In genomic region chr11:97860237-97860636, GRCh38 we compare ENCODE assay signal across 24 cellular contexts.
"Had no signal": no experiment of that assay in that cellular context is flagged by ENCODE, and none has a peak within 500 bp of the region (broad histone marks: within the 10 kb centered on the region; RNA-seq: fewer than 3 reads in every experiment).

No MANE protein-coding gene starts in this region.

- DNase-seq: activated CD4-positive, alpha-beta memory T cell treated with anti-CD3 and anti-CD28 coated beads, Interleukin-2, amount 10 ng/mL, durations not matched to agents 7 days and 5 days; activated CD4-positive, alpha-beta T cell treated with anti-CD3 and anti-CD28 coated beads for 36 hours; activated CD4-positive, alpha-beta T cell treated with anti-CD3 and anti-CD28 coated beads, Interleukin-2, amount 50 U/mL, for 1 hour; activated naive CD4-positive, alpha-beta T cell treated with anti-CD3 and anti-CD28 coated beads, Interleukin-2, amount 50 U/mL, for 16 hours; activated naive CD8-positive, alpha-beta T cell treated with anti-CD3 and anti-CD28 coated beads, Interleukin-2, amount 10 ng/mL, durations not matched to agents 7 days and 5 days; activated T-cell treated with anti-CD3 and anti-CD28 coated beads for 4 hours; activated T-cell treated with anti-CD3 and anti-CD28 coated beads, Interleukin-2, amount 50 U/mL, for 72 hours; adrenal gland; aorta; body of pancreas; KG1; MV-4-11; NCI-H1092 treated with DMSO at 0.1 percent for 48 hours; NCI-H1417 treated with DMSO at 0.1 percent for 48 hours; NCI-H187; NCI-H2081; NCI-H446; NCI-H524 treated with DMSO at 0.1 percent for 48 hours; NCI-H774; Peyer's patch; Right ventricle myocardium superior; SJCRH30 had no signal

- H3K9me3 ChIP-seq: adrenal gland, body of pancreas, Peyer's patch, SJCRH30 had no signal

- H3K4me1 ChIP-seq: adrenal gland, body of pancreas, Peyer's patch, SJCRH30 had no signal

- H3K4me3 ChIP-seq: adrenal gland, body of pancreas, Peyer's patch, SJCRH30 had no signal

- H3K27ac ChIP-seq: adrenal gland, body of pancreas, Peyer's patch, RWPE1, SJCRH30, VCaP had no signal

- H3K27me3 ChIP-seq: adrenal gland, body of pancreas, Peyer's patch, SJCRH30 had no signal

- ATAC-seq: activated CD4-positive, alpha-beta T cell treated with anti-CD3 and anti-CD28 coated beads for 36 hours; activated T-cell treated with anti-CD3 and anti-CD28 coated beads, Interleukin-2, amount 50 U/mL, for 72 hours; body of pancreas had no signal

- H3K36me3 ChIP-seq: adrenal gland, Peyer's patch, SJCRH30 had no signal
